28 cellular contexts compared by ENCODE assay signal in the genomic region with DNA sequence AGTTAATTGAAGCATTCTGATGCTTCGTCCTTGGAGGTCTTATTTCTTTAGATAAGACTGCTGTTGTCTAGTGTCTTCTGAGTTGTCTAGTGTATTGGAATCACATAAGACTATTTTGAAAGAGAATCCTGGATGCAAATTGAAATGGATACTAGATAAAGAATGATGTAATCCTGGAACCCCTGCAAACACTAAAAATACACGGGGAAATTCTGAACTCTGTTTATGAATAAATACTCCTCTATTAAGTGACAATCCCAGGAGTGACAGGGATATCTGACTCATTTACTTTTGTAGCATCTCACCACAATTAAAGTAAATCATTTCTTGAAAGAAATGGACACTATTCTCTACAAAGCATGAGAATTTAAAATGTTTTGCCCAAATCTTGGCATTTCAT. TPM values are rescaled to one million over a fixed set of nuclear protein-coding genes. Genes with fewer than 3 reads are reported as not detected.
"Had no signal": no experiment of that assay in that cellular context is flagged by ENCODE, and none has a peak within 500 bp of the region (broad histone marks: within the 10 kb centered on the region; RNA-seq: fewer than 3 reads in every experiment).

No MANE protein-coding gene starts in this region.

- H3K27me3 ChIP-seq: ascending aorta, cardiac muscle cell, SJCRH30 had no signal

- H3K36me3 ChIP-seq: ascending aorta, cardiac muscle cell had no signal

- H3K27ac ChIP-seq: ascending aorta, cardiac muscle cell, KMS-11, PC-9, RWPE1, SJCRH30 had no signal

- H3K4me3 ChIP-seq: ascending aorta, cardiac muscle cell, PC-9, SJCRH30 had no signal

- ATAC-seq: activated CD8-positive, alpha-beta T cell treated with anti-CD3 and anti-CD28 coated beads, Interleukin-2, amount 10 ng/mL, durations not matched to agents 7 days and 5 days had no signal

- H3K9me3 ChIP-seq: ascending aorta, SJCRH30, SK-N-SH had no signal

- DNase-seq: activated CD4-positive, alpha-beta T cell treated with anti-CD3 and anti-CD28 coated beads, Interleukin-2, amount 10 ng/mL, durations not matched to agents 24 days and 14 days; activated CD4-positive, alpha-beta T cell treated with anti-CD3 and anti-CD28 coated beads, Interleukin-2, amount 50 U/mL, for 4 hours; activated CD8-positive, alpha-beta T cell treated with anti-CD3 and anti-CD28 coated beads, Interleukin-2, amount 10 ng/mL, durations not matched to agents 7 days and 5 days; activated gamma-delta T cell; activated naive CD4-positive, alpha-beta T cell treated with Interleukin-2 at 50 U/mL for 16 hours; activated naive CD8-positive, alpha-beta T cell treated with anti-CD3 and anti-CD28 coated beads, Interleukin-2, amount 10 ng/mL, durations not matched to agents 7 days and 5 days; activated T-cell treated with anti-CD3 and anti-CD28 coated beads, Interleukin-2, amount 50 U/mL, for 24 hours; amygdala; MM.1S; MV-4-11; NCI-H1092; NCI-H1436 treated with DMSO at 0.1 percent for 48 hours; NCI-H1694 treated with DMSO at 0.1 percent for 48 hours; NCI-H2029; NCI-H345; NCI-H524 treated with DMSO at 0.1 percent for 48 hours; PC-9; SHP77; SJCRH30; SK-N-SH had no signal

- H3K4me1 ChIP-seq: ascending aorta, SJCRH30 had no signal

RNA-seq across cellular contexts. Expression of a gene that starts 1.0 kb away (rescaled TPM):
- total RNA-seq: activated CD4-positive, alpha-beta T cell treated with anti-CD3 and anti-CD28 coated beads, Interleukin-2, amount 10 ng/mL, durations not matched to agents 24 days and 14 days; activated CD8-positive, alpha-beta T cell treated with anti-CD3 and anti-CD28 coated beads, Interleukin-2, amount 10 ng/mL, durations not matched to agents 7 days and 5 days; activated naive CD8-positive, alpha-beta T cell treated with anti-CD3 and anti-CD28 coated beads, Interleukin-2, amount 10 ng/mL, durations not matched to agents 7 days and 5 days; activated T-helper 2 cell treated with anti-CD3 and anti-CD28 coated beads, Interferon-gamma antibody, Interleukin-2, Interleukin-4, amounts not matched to agents 10 μg/mL and 5 μg/mL and 100 μg/mL, durations not matched to agents 14 hours and 24 hours and 36 hours; ascending aorta; LHCN-M2; NCI-H460; OCI-LY7; PC-9; SJCRH30 had no signal
- polyA plus RNA-seq: SK-N-SH had no signal

RNA-seq across cellular contexts. Expression of a gene that starts 44.6 kb away (rescaled TPM):
- total RNA-seq: OCI-LY7 had no signal
- polyA plus RNA-seq: cardiac muscle cell had no signal
